ENCODE assay signal across 2 cellular contexts in genomic region chr3:119647177-119647576, GRCh38.
TF ChIP-seq lines count a peak whose summit lies in the region.

No MANE protein-coding gene starts in this region.

TF ChIP-seq in endothelial cell of umbilical vein, 7 proteins besides CTCF, POLR2A, EP300 and RAD21:
- TF ChIP-seq MAX (IDR thresholded peaks at IDR 0.05; ENCODE audit: insufficient read depth, insufficient read length): no peak
- no peak for TF ChIP-seq MYC (IDR thresholded peaks at IDR 0.05; ENCODE audit: low read depth, low read length)

TF ChIP-seq in SK-N-SH treated with all-trans-retinoic acid at 6 μM for 48 hours, 23 proteins besides CTCF, POLR2A, EP300 and RAD21:
- TF ChIP-seq PATZ1 (CRISPR knock-in tag; IDR thresholded peaks at IDR 0.05; ENCODE audit: borderline replicate concordance) (no peak), POU6F1 (CRISPR knock-in tag; IDR thresholded peaks at IDR 0.05; ENCODE audit: borderline replicate concordance, low read depth) (no peak), CSDC2 (CRISPR knock-in tag; IDR thresholded peaks at IDR 0.05) (no peak), SNAI2 (CRISPR knock-in tag; IDR thresholded peaks at IDR 0.05) (no peak)
- TF ChIP-seq, protein P1, sequence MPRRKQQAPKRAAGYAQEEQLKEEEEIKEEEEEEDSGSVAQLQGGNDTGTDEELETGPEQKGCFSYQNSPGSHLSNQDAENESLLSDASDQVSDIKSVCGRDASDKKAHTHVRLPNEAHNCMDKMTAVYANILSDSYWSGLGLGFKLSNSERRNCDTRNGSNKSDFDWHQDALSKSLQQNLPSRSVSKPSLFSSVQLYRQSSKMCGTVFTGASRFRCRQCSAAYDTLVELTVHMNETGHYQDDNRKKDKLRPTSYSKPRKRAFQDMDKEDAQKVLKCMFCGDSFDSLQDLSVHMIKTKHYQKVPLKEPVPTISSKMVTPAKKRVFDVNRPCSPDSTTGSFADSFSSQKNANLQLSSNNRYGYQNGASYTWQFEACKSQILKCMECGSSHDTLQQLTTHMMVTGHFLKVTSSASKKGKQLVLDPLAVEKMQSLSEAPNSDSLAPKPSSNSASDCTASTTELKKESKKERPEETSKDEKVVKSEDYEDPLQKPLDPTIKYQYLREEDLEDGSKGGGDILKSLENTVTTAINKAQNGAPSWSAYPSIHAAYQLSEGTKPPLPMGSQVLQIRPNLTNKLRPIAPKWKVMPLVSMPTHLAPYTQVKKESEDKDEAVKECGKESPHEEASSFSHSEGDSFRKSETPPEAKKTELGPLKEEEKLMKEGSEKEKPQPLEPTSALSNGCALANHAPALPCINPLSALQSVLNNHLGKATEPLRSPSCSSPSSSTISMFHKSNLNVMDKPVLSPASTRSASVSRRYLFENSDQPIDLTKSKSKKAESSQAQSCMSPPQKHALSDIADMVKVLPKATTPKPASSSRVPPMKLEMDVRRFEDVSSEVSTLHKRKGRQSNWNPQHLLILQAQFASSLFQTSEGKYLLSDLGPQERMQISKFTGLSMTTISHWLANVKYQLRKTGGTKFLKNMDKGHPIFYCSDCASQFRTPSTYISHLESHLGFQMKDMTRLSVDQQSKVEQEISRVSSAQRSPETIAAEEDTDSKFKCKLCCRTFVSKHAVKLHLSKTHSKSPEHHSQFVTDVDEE (CRISPR knock-in tag; IDR thresholded peaks at IDR 0.05): no peak
